25 cellular contexts compared by ENCODE assay signal in genomic region chr14:98555440-98555839, GRCh38.
"Had no signal": no experiment of that assay in that cellular context is flagged by ENCODE, and none has a peak within 500 bp of the region (broad histone marks: within the 10 kb centered on the region; RNA-seq: fewer than 3 reads in every experiment).

No MANE protein-coding gene starts in this region.

- H3K27ac ChIP-seq: colonic mucosa, coronary artery, dorsolateral prefrontal cortex, epithelial cell of prostate, esophagus muscularis mucosa, esophagus squamous epithelium, foreskin keratinocyte, gastrocnemius medialis, gastroesophageal sphincter, heart left ventricle, heart right ventricle had no signal

- DNase-seq: colonic mucosa; cortex of kidney; dermis blood vessel endothelial cell; dorsolateral prefrontal cortex; effector CD4-positive, alpha-beta T cell; effector CD8-positive, alpha-beta T cell; effector memory CD4-positive, alpha-beta T cell; effector memory CD8-positive, alpha-beta T cell; endodermal cell; erythroblast; esophagus squamous epithelium; foreskin fibroblast; foreskin keratinocyte; foreskin melanocyte; gastrocnemius medialis; glutamatergic neuron; head of caudate nucleus; heart left ventricle; heart right ventricle had no signal

- ATAC-seq: effector memory CD8-positive, alpha-beta T cell; esophagus mucosa; foreskin keratinocyte; gastrocnemius medialis; gastroesophageal sphincter; heart left ventricle; heart right ventricle had no signal

- H3K27me3 Mint-ChIP-seq: dendritic cell treated with granulocyte-macrophage colony-stimulating factor and Interleukin-4, amounts not matched to agents 40 ng/mL and 50 ng/mL, for 4 days had no signal

- H3K36me3 ChIP-seq: colonic mucosa, esophagus muscularis mucosa, esophagus squamous epithelium, gastrocnemius medialis, gastroesophageal sphincter, heart left ventricle, heart right ventricle had no signal

- H3K27ac Mint-ChIP-seq: dendritic cell treated with granulocyte-macrophage colony-stimulating factor and Interleukin-4, amounts not matched to agents 40 ng/mL and 50 ng/mL, for 4 days; effector memory CD8-positive, alpha-beta T cell; endodermal cell had no signal

- H3K4me3 Mint-ChIP-seq: dendritic cell treated with granulocyte-macrophage colony-stimulating factor and Interleukin-4, amounts not matched to agents 40 ng/mL and 50 ng/mL, for 4 days; effector memory CD8-positive, alpha-beta T cell; endodermal cell had no signal

- H3K4me3 ChIP-seq: colonic mucosa, coronary artery, dorsolateral prefrontal cortex, esophagus muscularis mucosa, esophagus squamous epithelium, gastrocnemius medialis, gastroesophageal sphincter, heart left ventricle, heart right ventricle had no signal

- H3K4me1 ChIP-seq: colonic mucosa, esophagus muscularis mucosa, esophagus squamous epithelium, foreskin keratinocyte, gastrocnemius medialis, gastroesophageal sphincter, heart left ventricle, heart right ventricle had no signal

- H3K9me3 ChIP-seq: colonic mucosa, esophagus muscularis mucosa, esophagus squamous epithelium, gastrocnemius medialis, gastroesophageal sphincter had no signal

- H3K4me1 Mint-ChIP-seq: endodermal cell had no signal

- H3K9me3 Mint-ChIP-seq: effector memory CD8-positive, alpha-beta T cell had no signal
